In the genomic region with DNA sequence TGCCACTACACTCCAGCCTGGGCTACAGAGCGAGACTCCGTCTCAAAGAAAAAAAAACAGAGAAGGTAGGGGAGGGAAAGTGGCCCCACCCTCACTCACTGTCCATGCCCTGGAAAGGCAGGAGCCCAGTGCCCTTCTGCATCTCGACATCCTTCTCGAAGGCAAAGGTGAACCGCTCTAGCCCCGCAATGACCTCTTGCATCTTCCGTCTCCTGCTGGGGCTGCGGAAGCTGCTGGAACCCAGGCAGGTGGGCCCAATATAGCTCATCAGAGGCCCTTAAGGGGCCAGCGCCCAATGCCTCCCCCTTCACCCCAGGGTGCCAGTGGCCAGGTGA, we compare ENCODE assay signal across 1 cellular context.
TF ChIP-seq lines count a peak whose summit lies in the region.

A gene with protein sequence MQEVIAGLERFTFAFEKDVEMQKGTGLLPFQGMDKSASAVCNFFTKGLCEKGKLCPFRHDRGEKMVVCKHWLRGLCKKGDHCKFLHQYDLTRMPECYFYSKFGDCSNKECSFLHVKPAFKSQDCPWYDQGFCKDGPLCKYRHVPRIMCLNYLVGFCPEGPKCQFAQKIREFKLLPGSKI (minus strand): TSS at position 264 of the 335 bp plus-strand sequence. CDS start 62 bp downstream, at position 202.

TF ChIP-seq in HepG2, 621 proteins besides CTCF, POLR2A, EP300 and RAD21 (continued from another document):
- TF ChIP-seq, protein P1, sequence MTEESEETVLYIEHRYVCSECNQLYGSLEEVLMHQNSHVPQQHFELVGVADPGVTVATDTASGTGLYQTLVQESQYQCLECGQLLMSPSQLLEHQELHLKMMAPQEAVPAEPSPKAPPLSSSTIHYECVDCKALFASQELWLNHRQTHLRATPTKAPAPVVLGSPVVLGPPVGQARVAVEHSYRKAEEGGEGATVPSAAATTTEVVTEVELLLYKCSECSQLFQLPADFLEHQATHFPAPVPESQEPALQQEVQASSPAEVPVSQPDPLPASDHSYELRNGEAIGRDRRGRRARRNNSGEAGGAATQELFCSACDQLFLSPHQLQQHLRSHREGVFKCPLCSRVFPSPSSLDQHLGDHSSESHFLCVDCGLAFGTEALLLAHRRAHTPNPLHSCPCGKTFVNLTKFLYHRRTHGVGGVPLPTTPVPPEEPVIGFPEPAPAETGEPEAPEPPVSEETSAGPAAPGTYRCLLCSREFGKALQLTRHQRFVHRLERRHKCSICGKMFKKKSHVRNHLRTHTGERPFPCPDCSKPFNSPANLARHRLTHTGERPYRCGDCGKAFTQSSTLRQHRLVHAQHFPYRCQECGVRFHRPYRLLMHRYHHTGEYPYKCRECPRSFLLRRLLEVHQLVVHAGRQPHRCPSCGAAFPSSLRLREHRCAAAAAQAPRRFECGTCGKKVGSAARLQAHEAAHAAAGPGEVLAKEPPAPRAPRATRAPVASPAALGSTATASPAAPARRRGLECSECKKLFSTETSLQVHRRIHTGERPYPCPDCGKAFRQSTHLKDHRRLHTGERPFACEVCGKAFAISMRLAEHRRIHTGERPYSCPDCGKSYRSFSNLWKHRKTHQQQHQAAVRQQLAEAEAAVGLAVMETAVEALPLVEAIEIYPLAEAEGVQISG (CRISPR knock-in tag; IDR thresholded peaks at IDR 0.05), result no peak
- TF ChIP-seq, protein P2, sequence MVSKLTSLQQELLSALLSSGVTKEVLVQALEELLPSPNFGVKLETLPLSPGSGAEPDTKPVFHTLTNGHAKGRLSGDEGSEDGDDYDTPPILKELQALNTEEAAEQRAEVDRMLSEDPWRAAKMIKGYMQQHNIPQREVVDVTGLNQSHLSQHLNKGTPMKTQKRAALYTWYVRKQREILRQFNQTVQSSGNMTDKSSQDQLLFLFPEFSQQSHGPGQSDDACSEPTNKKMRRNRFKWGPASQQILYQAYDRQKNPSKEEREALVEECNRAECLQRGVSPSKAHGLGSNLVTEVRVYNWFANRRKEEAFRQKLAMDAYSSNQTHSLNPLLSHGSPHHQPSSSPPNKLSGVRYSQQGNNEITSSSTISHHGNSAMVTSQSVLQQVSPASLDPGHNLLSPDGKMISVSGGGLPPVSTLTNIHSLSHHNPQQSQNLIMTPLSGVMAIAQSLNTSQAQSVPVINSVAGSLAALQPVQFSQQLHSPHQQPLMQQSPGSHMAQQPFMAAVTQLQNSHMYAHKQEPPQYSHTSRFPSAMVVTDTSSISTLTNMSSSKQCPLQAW (CRISPR knock-in tag; IDR thresholded peaks at IDR 0.05), result 0 out of 2 replicates have a peak, but pooled peaks have one; percentile 66
- TF ChIP-seq PHF8 (CRISPR knock-in tag; IDR thresholded peaks at IDR 0.05) (no peak), ZNF230 (CRISPR knock-in tag; IDR thresholded peaks at IDR 0.05) (0 out of 2 replicates have a peak, but pooled peaks have one; percentile 8), ZNF136 (CRISPR knock-in tag; IDR thresholded peaks at IDR 0.05; ENCODE audit: low read depth) (no peak; the same call in 1 of the 2 replicates), NONO (IDR thresholded peaks at IDR 0.05) (no peak), NONO (CRISPR knock-in tag; conservative IDR thresholded peaks at IDR 0.05) (no peak), SMAD1 (CRISPR knock-in tag; IDR thresholded peaks at IDR 0.05; ENCODE audit: borderline replicate concordance, low read depth) (peak; percentile 47; the same call in 1 of the 2 replicates), SALL2 (CRISPR knock-in tag; IDR thresholded peaks at IDR 0.05) (no peak), ZNF776 (CRISPR knock-in tag; IDR thresholded peaks at IDR 0.05) (no peak), DNMT1 (CRISPR knock-in tag; IDR thresholded peaks at IDR 0.05) (0 out of 2 replicates have a peak, but pooled peaks have one; percentile 12), ZNF883 (CRISPR knock-in tag; IDR thresholded peaks at IDR 0.05; ENCODE audit: not compliant biosample characterization) (peak; percentile 14), ZNF121 (CRISPR knock-in tag; IDR thresholded peaks at IDR 0.05) (0 out of 2 replicates have a peak, but pooled peaks have one; percentile 8), SSRP1 (CRISPR knock-in tag; IDR thresholded peaks at IDR 0.05) (no peak), RARA (CRISPR knock-in tag; IDR thresholded peaks at IDR 0.05) (peak; percentile 57; the same call in 1 of the 2 replicates), ZNF331 (CRISPR knock-in tag; IDR thresholded peaks at IDR 0.05) (peak; percentile 10; the same call in 1 of the 2 replicates), NCOR1 (IDR thresholded peaks at IDR 0.05; ENCODE audit: borderline replicate concordance, low read length) (no peak), ZBTB38 (CRISPR knock-in tag; IDR thresholded peaks at IDR 0.05) (peak; percentile 94)
- TF ChIP-seq, protein P3, sequence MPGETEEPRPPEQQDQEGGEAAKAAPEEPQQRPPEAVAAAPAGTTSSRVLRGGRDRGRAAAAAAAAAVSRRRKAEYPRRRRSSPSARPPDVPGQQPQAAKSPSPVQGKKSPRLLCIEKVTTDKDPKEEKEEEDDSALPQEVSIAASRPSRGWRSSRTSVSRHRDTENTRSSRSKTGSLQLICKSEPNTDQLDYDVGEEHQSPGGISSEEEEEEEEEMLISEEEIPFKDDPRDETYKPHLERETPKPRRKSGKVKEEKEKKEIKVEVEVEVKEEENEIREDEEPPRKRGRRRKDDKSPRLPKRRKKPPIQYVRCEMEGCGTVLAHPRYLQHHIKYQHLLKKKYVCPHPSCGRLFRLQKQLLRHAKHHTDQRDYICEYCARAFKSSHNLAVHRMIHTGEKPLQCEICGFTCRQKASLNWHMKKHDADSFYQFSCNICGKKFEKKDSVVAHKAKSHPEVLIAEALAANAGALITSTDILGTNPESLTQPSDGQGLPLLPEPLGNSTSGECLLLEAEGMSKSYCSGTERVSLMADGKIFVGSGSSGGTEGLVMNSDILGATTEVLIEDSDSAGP (CRISPR knock-in tag; IDR thresholded peaks at IDR 0.05; ENCODE audit: borderline replicate concordance), result peak; percentile 98
- TF ChIP-seq, protein P4, sequence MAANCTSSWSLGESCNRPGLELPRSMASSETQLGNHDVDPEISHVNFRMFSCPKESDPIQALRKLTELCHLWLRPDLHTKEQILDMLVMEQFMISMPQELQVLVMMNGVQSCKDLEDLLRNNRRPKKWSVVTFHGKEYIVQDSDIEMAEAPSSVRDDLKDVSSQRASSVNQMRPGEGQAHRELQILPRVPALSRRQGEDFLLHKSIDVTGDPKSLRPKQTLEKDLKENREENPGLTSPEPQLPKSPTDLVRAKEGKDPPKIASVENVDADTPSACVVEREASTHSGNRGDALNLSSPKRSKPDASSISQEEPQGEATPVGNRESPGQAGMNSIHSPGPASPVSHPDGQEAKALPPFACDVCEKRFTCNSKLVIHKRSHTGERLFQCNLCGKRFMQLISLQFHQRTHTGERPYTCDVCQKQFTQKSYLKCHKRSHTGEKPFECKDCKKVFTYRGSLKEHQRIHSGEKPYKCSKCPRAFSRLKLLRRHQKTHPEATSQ (CRISPR knock-in tag; IDR thresholded peaks at IDR 0.05; ENCODE audit: borderline replicate concordance), result no peak
- TF ChIP-seq, protein P5, sequence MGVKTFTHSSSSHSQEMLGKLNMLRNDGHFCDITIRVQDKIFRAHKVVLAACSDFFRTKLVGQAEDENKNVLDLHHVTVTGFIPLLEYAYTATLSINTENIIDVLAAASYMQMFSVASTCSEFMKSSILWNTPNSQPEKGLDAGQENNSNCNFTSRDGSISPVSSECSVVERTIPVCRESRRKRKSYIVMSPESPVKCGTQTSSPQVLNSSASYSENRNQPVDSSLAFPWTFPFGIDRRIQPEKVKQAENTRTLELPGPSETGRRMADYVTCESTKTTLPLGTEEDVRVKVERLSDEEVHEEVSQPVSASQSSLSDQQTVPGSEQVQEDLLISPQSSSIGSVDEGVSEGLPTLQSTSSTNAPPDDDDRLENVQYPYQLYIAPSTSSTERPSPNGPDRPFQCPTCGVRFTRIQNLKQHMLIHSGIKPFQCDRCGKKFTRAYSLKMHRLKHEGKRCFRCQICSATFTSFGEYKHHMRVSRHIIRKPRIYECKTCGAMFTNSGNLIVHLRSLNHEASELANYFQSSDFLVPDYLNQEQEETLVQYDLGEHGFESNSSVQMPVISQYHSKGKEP (CRISPR knock-in tag; IDR thresholded peaks at IDR 0.05), result no peak
TF ChIP-seq in HepG2: peak in this region for 11.
